8 cellular contexts compared by ENCODE assay signal in genomic region chr15:74768771-74769342, GRCh38. TPM values are rescaled to one million over a fixed set of nuclear protein-coding genes. Genes with fewer than 3 reads are reported as not detected.
DNase-seq lines count a peak whose midpoint lies in the region; ATAC-seq, FAIRE-seq and TF ChIP-seq lines count a peak whose summit lies in the region.

No MANE protein-coding gene starts in this region.

- H3K9me3 ChIP-seq in prostate gland = no peaks in the 10 kb centered on the region

- no peak for FAIRE-seq in D721Med (lab: Jason Lieb, UNC)

- DNase-seq in D721Med (ENCODE audit: insufficient read length, low spot score) (peak; percentile 80), HPDE6-E6E7 (ENCODE audit: extremely low spot score) (peak; percentile 71), RPMI7951 (ENCODE audit: low read depth) (peak; percentile 54), Right ventricle myocardium superior (peak; percentile 69), prostate gland (ENCODE audit: low spot score) (peak; percentile 57), KG1 (lab: John Stamatoyannopoulos, UW) (no peak)

- intact Hi-C loops in Right ventricle myocardium superior (cut with DNase I) (loop anchor here (2.0 to 5.0 kb wide), 2 partner anchors 134 to 392 kb away; no protein-coding TSS in a partner anchor), prostate gland (cut with DNase I) (loop anchor here (2.0 to 10.0 kb wide), 2 partner anchors 134 to 394 kb away; no protein-coding TSS in a partner anchor)

- no peak overlapping the region for H3K4me3 Mint-ChIP-seq in activated naive CD4-positive, alpha-beta T cell treated with anti-CD3 and anti-CD28 coated beads, Interleukin-2, amount 50 U/mL, for 24 hours

- H3K9me3 Mint-ChIP-seq in activated naive CD4-positive, alpha-beta T cell treated with anti-CD3 and anti-CD28 coated beads, Interleukin-2, amount 50 U/mL, for 24 hours = no peaks in the 10 kb centered on the region

- no peak for TF ChIP-seq POLR2A in prostate gland (IDR thresholded peaks at IDR 0.05)

- no peaks in the 10 kb centered on the region for H3K4me1 ChIP-seq in prostate gland (replicated peaks)

- H3K27me3 Mint-ChIP-seq in activated naive CD4-positive, alpha-beta T cell treated with anti-CD3 and anti-CD28 coated beads, Interleukin-2, amount 50 U/mL, for 24 hours = no peaks in the 10 kb centered on the region

- no peaks in the 10 kb centered on the region for H3K36me3 Mint-ChIP-seq in activated naive CD4-positive, alpha-beta T cell treated with anti-CD3 and anti-CD28 coated beads, Interleukin-2, amount 50 U/mL, for 24 hours

- H3K27me3 ChIP-seq in prostate gland (replicated peaks; ENCODE audit: insufficient read depth) = no peaks in the 10 kb centered on the region

- peak; percentile 62 for ATAC-seq in Right ventricle myocardium superior (ENCODE audit: poor library complexity)
- no peak for ATAC-seq in HG02970 (IDR thresholded peaks at IDR 0.05; ENCODE audit: low FRiP score, unreplicated experiment)

- H3K4me1 Mint-ChIP-seq in activated naive CD4-positive, alpha-beta T cell treated with anti-CD3 and anti-CD28 coated beads, Interleukin-2, amount 50 U/mL, for 24 hours = peaks cover 20% of the 10 kb centered on the region

- H3K27ac ChIP-seq in prostate gland = no peak overlapping the region

- H3K36me3 ChIP-seq in prostate gland = no peaks in the 10 kb centered on the region

- no peak overlapping the region for H3K4me3 ChIP-seq in prostate gland

- TF ChIP-seq CTCF in D721Med (IDR thresholded peaks at IDR 0.05; ENCODE audit: insufficient read depth, missing control alignments) (peak; percentile 81), prostate gland (IDR thresholded peaks at IDR 0.05) (peak; percentile 75 to 90 (median 86))

- peak overlapping the region; percentile 20 for H3K27ac Mint-ChIP-seq in activated naive CD4-positive, alpha-beta T cell treated with anti-CD3 and anti-CD28 coated beads, Interleukin-2, amount 50 U/mL, for 24 hours

- WGBS in prostate gland = 5% methylated on average over 9 of the region's 9 CpGs

RNA-seq across cellular contexts. Expression of gene CSK, which starts 13.0 kb away (rescaled TPM):
- total RNA-seq in RPMI7951 (2014; rRNA removed; shearing (Covaris generic)) = 21.4 and 24.6 TPM in 2 replicates
- total RNA-seq in Right ventricle myocardium superior (45.5 TPM), prostate gland (10 to 100 TPM; 45.3 to 57.0 TPM)

RNA-seq across cellular contexts. Expression of gene CYP1A2, which starts 20.2 kb away (rescaled TPM):
- total RNA-seq in RPMI7951 (2014; rRNA removed; shearing (Covaris generic)) = not detected in 2 replicates
- not detected for total RNA-seq in Right ventricle myocardium superior
- under 1 TPM in 1 of 2 donors, not detected in 1; 0.46 TPM for total RNA-seq in prostate gland

RNA-seq across cellular contexts. Expression of gene CYP1A1, which starts 43.5 kb away (rescaled TPM):
- total RNA-seq in RPMI7951 (2014; rRNA removed; shearing (Covaris generic)) = 1.3 and 1.4 TPM in 2 replicates
- 0.30 TPM for total RNA-seq in Right ventricle myocardium superior
- total RNA-seq in prostate gland = 1 to 10 TPM in 1 of 2 donors, under 1 TPM in 1; 0.57 to 6.9 TPM

RNA-seq across cellular contexts. Expression of gene LMAN1L, which starts 43.8 kb away (rescaled TPM):
- not detected in 2 replicates for total RNA-seq in RPMI7951 (2014; rRNA removed; shearing (Covaris generic))
- 20.6 TPM for total RNA-seq in Right ventricle myocardium superior
- total RNA-seq in prostate gland = 100 to 1,000 TPM; 219 to 229 TPM

RNA-seq across cellular contexts. Expression of gene CPLX3, which starts 57.6 kb away (rescaled TPM):
- not detected in 2 replicates for total RNA-seq in RPMI7951 (2014; rRNA removed; shearing (Covaris generic))
- total RNA-seq in Right ventricle myocardium superior (3.6 TPM), prostate gland (10 to 100 TPM; 40.5 to 59.8 TPM)
